In genomic region chr2:72916743-72917137, GRCh38 we compare ENCODE assay signal across 9 cellular contexts. TPM values are rescaled to one million over a fixed set of nuclear protein-coding genes. Genes with fewer than 3 reads are reported as not detected.
DNase-seq lines count a peak whose midpoint lies in the region; ATAC-seq and TF ChIP-seq lines count a peak whose summit lies in the region.
"Had no signal": no experiment of that assay in that cellular context is flagged by ENCODE, and none has a peak within 500 bp of the region (broad histone marks: within the 10 kb centered on the region; RNA-seq: fewer than 3 reads in every experiment).

No MANE protein-coding gene starts in this region.

- no peak for TF ChIP-seq CTCF in dorsolateral prefrontal cortex (IDR thresholded peaks at IDR 0.05 in 54 of 56, conservative IDR thresholded peaks at IDR 0.05 in 2 of 56; ENCODE audit: low read depth in 1 of 56, partially characterized antibody in 56 of 56)

- H2BK120ac ChIP-seq in neuronal stem cell (ENCODE audit: low read depth, low read length), result peak overlapping the region; percentile 97

- no CpG with 5 or more reads among the region's 29 CpGs for WGBS in neuronal stem cell (ENCODE audit: extremely low coverage in 2 of 2, insufficient read length in 2 of 2, insufficient replicate concordance in 1 of 2), 2 donors

- H3K4ac ChIP-seq in neuronal stem cell (ENCODE audit: low read length), result no peak overlapping the region

- H2AK5ac ChIP-seq in neuronal stem cell (ENCODE audit: low read depth, low read length), result peak overlapping the region; percentile 82

- intact Hi-C loops in dorsolateral prefrontal cortex (cut with DNase I), result no loop called here

- peaks cover 8 to 28% of the 10 kb centered on the region in 2 donors for H3K4me1 ChIP-seq in neuronal stem cell (ENCODE audit: control insufficient read depth in 2 of 2, insufficient read depth in 1 of 2, low read depth in 1 of 2, low read length in 2 of 2)

- H4K91ac ChIP-seq in neuronal stem cell (ENCODE audit: low read depth, low read length, poor library complexity), result peak overlapping the region; percentile 90

- DNase-seq in dorsolateral prefrontal cortex, result no peak
- no peak for DNase-seq in neuronal stem cell (ENCODE audit: low spot score)
- DNase-seq in ACHN, result no peak
- no peak for DNase-seq in retina
- DNase-seq in NCI-H2081 treated with DMSO at 0.1 percent for 48 hours (lab: John Stamatoyannopoulos, UW), result no peak
- no peak for DNase-seq in UCSD-AML1 (lab: John Stamatoyannopoulos, UW; ENCODE audit: unreplicated experiment)

- no peaks in the 10 kb centered on the region for H3K9me3 ChIP-seq in neuronal stem cell (replicated peaks in 1 of 2; ENCODE audit: control insufficient read depth in 2 of 2, insufficient read depth in 1 of 2, low read depth in 1 of 2, low read length in 2 of 2)

- H3K4me2 ChIP-seq in neuronal stem cell (ENCODE audit: insufficient read depth, low read length, poor library complexity, severe bottlenecking), result peak overlapping the region; percentile 91

- ATAC-seq in GM18520 (IDR thresholded peaks at IDR 0.05; ENCODE audit: unreplicated experiment) (peak; percentile 0), HG03354 (IDR thresholded peaks at IDR 0.05; ENCODE audit: poor library complexity, severe bottlenecking, unreplicated experiment) (peak; percentile 2)

- peak overlapping the region; percentile 95 for H2BK15ac ChIP-seq in neuronal stem cell (ENCODE audit: low read length)

- in situ Hi-C loops in ACHN (cut with HindIII; ENCODE audit: low pct_ligation_motif_present, low pct_unique_long_range_greater_than_20kb, low sequenced_read_pairs), result no loop called here

- peak overlapping the region; percentile 94 for H3K9ac ChIP-seq in neuronal stem cell (ENCODE audit: low read depth, low read length, poor library complexity)

- no peak overlapping the region for H2BK12ac ChIP-seq in neuronal stem cell (ENCODE audit: low read length)

- peak overlapping the region; percentile 86 for H3K18ac ChIP-seq in neuronal stem cell (ENCODE audit: low read length)

- peak overlapping the region; percentile 87 for H2AFZ ChIP-seq in neuronal stem cell (ENCODE audit: low read length)

- H3K14ac ChIP-seq in neuronal stem cell (ENCODE audit: low read length), result peak overlapping the region; percentile 49

- H3K23ac ChIP-seq in neuronal stem cell (ENCODE audit: low read depth, low read length, poor library complexity), result peak overlapping the region; percentile 59

- H3K4me3 ChIP-seq in dorsolateral prefrontal cortex, result peak overlapping the region; percentile 28 to 73 (median 57)
- H3K4me3 ChIP-seq in neuronal stem cell (ENCODE audit: low read length in 2 of 2), result peak overlapping the region in 1 of 2 donors; percentile 78

- no peak overlapping the region for H4K8ac ChIP-seq in neuronal stem cell (ENCODE audit: low read depth, low read length)

- peak overlapping the region in 39 of 59 donors; percentile 3 to 77 (median 51) for H3K27ac ChIP-seq in dorsolateral prefrontal cortex
- no peak overlapping the region for H3K27ac ChIP-seq in neuronal stem cell (replicated peaks; ENCODE audit: low read length)

- peaks cover 3% of the 10 kb centered on the region for H3K79me1 ChIP-seq in neuronal stem cell (ENCODE audit: low read depth, low read length)

- H3K27me3 ChIP-seq in dorsolateral prefrontal cortex (peaks cover 0 to 99% (median 81%) of the 10 kb centered on the region in 45 donors), neuronal stem cell (ENCODE audit: control insufficient read depth in 3 of 3, insufficient read depth in 3 of 3, low read depth in 1 of 3, low read length in 3 of 3) (peaks cover 13 to 98% (median 79%) of the 10 kb centered on the region in 3 experiments)

- peak overlapping the region; percentile 90 for H2BK5ac ChIP-seq in neuronal stem cell (ENCODE audit: low read length)

- H3K36me3 ChIP-seq in neuronal stem cell (replicated peaks in 1 of 2; ENCODE audit: control insufficient read depth in 2 of 2, insufficient read depth in 2 of 2, low read length in 2 of 2), result no peaks in the 10 kb centered on the region

RNA-seq across cellular contexts. Expression of gene EMX1, which starts 0.6 kb away (rescaled TPM):
- 10 to 100 TPM; 10.4 to 59.2 (median 36.8) TPM for total RNA-seq in dorsolateral prefrontal cortex
- polyA plus RNA-seq in neuronal stem cell (2013, experiment 1 of 2), result 29.5 TPM
- 28.8 TPM for polyA plus RNA-seq in neuronal stem cell (2013, experiment 2 of 2)
- total RNA-seq: NCI-H460 had no signal

RNA-seq across cellular contexts. Expression of gene SPR, which starts 29.5 kb away (rescaled TPM):
- total RNA-seq in dorsolateral prefrontal cortex, result 10 to 100 TPM in 110 of 120 experiments, 1 to 10 TPM in 10; 6.4 to 50.8 (median 15.2) TPM
- polyA plus RNA-seq in neuronal stem cell (2013, experiment 1 of 2), result 3.7 TPM
- polyA plus RNA-seq in neuronal stem cell (2013, experiment 2 of 2), result 4.0 TPM
